In the genomic region with DNA sequence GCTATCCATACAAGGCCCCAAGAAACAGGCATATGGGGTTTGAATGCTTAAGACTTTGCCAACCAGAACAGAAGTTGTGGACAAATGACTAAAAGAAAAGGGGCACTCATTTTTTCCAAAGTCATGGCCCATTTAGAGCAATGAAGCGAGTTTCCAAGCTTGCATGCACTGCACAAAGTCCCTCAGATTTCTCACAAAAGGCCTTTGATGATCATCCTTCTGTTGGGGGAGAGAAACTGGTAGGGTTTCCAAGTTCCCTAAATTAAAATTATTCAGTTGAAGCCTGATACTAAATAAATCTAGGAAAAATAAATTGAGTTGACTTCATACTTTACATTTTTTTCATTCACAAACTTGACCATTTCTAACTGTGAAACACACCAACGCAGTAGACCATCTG, we compare ENCODE assay signal across 20 cellular contexts.
DNase-seq lines count a peak whose midpoint lies in the region; ATAC-seq lines count a peak whose summit lies in the region.
"Had no signal": no experiment of that assay in that cellular context is flagged by ENCODE, and none has a peak within 500 bp of the region (broad histone marks: within the 10 kb centered on the region; RNA-seq: fewer than 3 reads in every experiment).

No MANE protein-coding gene starts in this region.

- H3K27ac ChIP-seq in caudate nucleus (ENCODE audit: low read depth, low read length): peak overlapping the region; percentile 65
- H3K27ac ChIP-seq in temporal lobe (ENCODE audit: low read depth, low read length): peak overlapping the region; percentile 25
- H3K27ac ChIP-seq: BLaER1, C4-2B, GM23248 had no signal

- ATAC-seq in GM18498 (IDR thresholded peaks at IDR 0.05; ENCODE audit: unreplicated experiment) (no peak), GM18511 (IDR thresholded peaks at IDR 0.05; ENCODE audit: unreplicated experiment) (no peak)
- ATAC-seq: CD8-positive, alpha-beta T cell; GM12878 had no signal

- DNase-seq in caudate nucleus (lab: John Stamatoyannopoulos, UW) (peak in 2 of 61 donors; percentile 6 to 10), globus pallidus (ENCODE audit: low spot score) (peak; percentile 31), midbrain (lab: John Stamatoyannopoulos, UW) (peak; percentile 31), NCI-H69 (lab: John Stamatoyannopoulos, UW) (no peak)
- DNase-seq in activated CD4-positive, CD25-positive, alpha-beta regulatory T cell (lab: John Stamatoyannopoulos, UW): no peak
- DNase-seq: CD4-positive, CD25-positive, alpha-beta regulatory T cell; CD8-positive, alpha-beta T cell; DMS 273 treated with DMSO at 0.1 percent for 48 hours; DMS79; EL; GDM1; GM23248; H7; HCEC 1CT had no signal

Comparison
In these comparisons a context has a peak if more than half of its experiments do, and no peak if none do; other contexts are left out.
1. DNase-seq: peak in globus pallidus (single experiment) and midbrain (single experiment); none in NCI-H69 (single experiment) and activated CD4-positive, CD25-positive, alpha-beta regulatory T cell (0 of 4).